13 cellular contexts compared by ENCODE assay signal in genomic region chr10:62130948-62131347, GRCh38.
DNase-seq lines count a peak whose midpoint lies in the region; ATAC-seq, FAIRE-seq and TF ChIP-seq lines count a peak whose summit lies in the region.
"Had no signal": no experiment of that assay in that cellular context is flagged by ENCODE, and none has a peak within 500 bp of the region (broad histone marks: within the 10 kb centered on the region; RNA-seq: fewer than 3 reads in every experiment).

No MANE protein-coding gene starts in this region.

- no peaks in the 10 kb centered on the region for H3K27me3 ChIP-seq in adipocyte (replicated peaks; ENCODE audit: control insufficient read depth, insufficient read depth, low read length)

- H3K4me3 ChIP-seq in adipocyte (ENCODE audit: low read length) (no peak overlapping the region), fibroblast of villous mesenchyme (ENCODE audit: low read depth, low read length) (no peak overlapping the region), skeletal muscle cell (ENCODE audit: low read depth, low read length) (no peak overlapping the region)
- H3K4me3 ChIP-seq: skin epidermis had no signal

- peak; percentile 39 for DNase-seq in H54 (ENCODE audit: insufficient read length, low spot score)
- peak; percentile 42 for DNase-seq in adipocyte (ENCODE audit: low read depth)
- DNase-seq in fibroblast of villous mesenchyme (ENCODE audit: low read depth), result peak; percentile 77
- peak; percentile 76 for DNase-seq in skeletal muscle cell (ENCODE audit: low read depth)
- no peak for DNase-seq in GM10248 (ENCODE audit: extremely low spot score)
- no peak for DNase-seq in NCI-H2227 treated with DMSO at 0.1 percent for 48 hours (lab: John Stamatoyannopoulos, UW)
- DNase-seq: activated CD8-positive, alpha-beta memory T cell treated with anti-CD3 and anti-CD28 coated beads, Interleukin-2, amount 50 U/mL, for 4 hours; anterior cingulate cortex; DND-41; NCI-H2107 had no signal

- POLR2A ChIA-PET in GM10248 (lab: Yijun Ruan, JAX), result no interaction called here

- H3K36me3 ChIP-seq in adipocyte (ENCODE audit: control insufficient read depth, insufficient read depth, low read length, severe bottlenecking), result no peaks in the 10 kb centered on the region

- peaks cover 18% of the 10 kb centered on the region for H3K4me1 ChIP-seq in adipocyte (ENCODE audit: control insufficient read depth, insufficient read depth, low read length)

- TF ChIP-seq CTCF in fibroblast of villous mesenchyme (IDR thresholded peaks at IDR 0.05; ENCODE audit: insufficient read depth, low read depth, low read length), result no peak
- TF ChIP-seq CTCF in GM10248 (IDR thresholded peaks at IDR 0.05; ENCODE audit: control extremely low read depth, extremely low read depth, low read depth, missing control alignments), result no peak

- H3K9ac ChIP-seq in adipocyte (ENCODE audit: low read length), result no peak overlapping the region

- H3K9me3 ChIP-seq in adipocyte (ENCODE audit: control insufficient read depth, low read length), result no peaks in the 10 kb centered on the region

- no peak for ATAC-seq in HG02884 (IDR thresholded peaks at IDR 0.05; ENCODE audit: unreplicated experiment)

- TF ChIP-seq POLR2A in H54 (IDR thresholded peaks at IDR 0.05; ENCODE audit: low read depth, low read length), result no peak

- CTCF ChIA-PET in GM10248 (lab: Yijun Ruan, JAX), result interaction anchor here (1.0 kb wide), 1 partner anchor 8 kb away, joined by 3 read pairs; no protein-coding TSS in a partner anchor

- FAIRE-seq in H54 (lab: Jason Lieb, UNC), result peak; percentile 98
- FAIRE-seq: urothelium cell line had no signal

Comparison
In these comparisons a context has a peak if more than half of its experiments do, and no peak if none do; other contexts are left out.
1. DNase-seq: peak in H54 (single experiment), adipocyte (single experiment), fibroblast of villous mesenchyme (single experiment) and skeletal muscle cell (single experiment); none in GM10248 (single experiment) and NCI-H2227 treated with DMSO at 0.1 percent for 48 hours (single experiment).